In the genomic region with DNA sequence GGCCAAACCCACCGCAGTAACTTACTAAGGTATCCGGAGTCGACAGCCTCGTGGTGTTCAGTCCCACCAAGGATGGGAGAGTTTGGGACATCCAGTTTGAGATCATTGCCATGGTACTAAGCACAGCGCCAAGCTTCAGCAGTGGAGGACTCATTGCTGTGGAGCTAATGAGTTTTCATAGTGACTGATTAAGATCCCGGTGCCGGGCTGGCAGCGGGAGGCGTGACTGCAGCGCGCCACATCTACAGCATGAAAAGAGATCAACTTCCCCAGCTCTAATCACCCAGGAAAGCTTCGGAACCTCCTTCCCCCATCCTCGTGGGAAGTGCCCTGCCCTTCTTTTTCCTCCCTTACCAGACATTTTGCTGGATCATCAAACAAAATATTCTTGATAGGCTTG, we compare ENCODE assay signal across 1 cellular context.
TF ChIP-seq lines count a peak whose summit lies in the region.

No MANE protein-coding gene starts in this region.

TF ChIP-seq in GM23338, 12 proteins besides CTCF, POLR2A, EP300 and RAD21 (continued from another document):
- TF ChIP-seq, protein P1, sequence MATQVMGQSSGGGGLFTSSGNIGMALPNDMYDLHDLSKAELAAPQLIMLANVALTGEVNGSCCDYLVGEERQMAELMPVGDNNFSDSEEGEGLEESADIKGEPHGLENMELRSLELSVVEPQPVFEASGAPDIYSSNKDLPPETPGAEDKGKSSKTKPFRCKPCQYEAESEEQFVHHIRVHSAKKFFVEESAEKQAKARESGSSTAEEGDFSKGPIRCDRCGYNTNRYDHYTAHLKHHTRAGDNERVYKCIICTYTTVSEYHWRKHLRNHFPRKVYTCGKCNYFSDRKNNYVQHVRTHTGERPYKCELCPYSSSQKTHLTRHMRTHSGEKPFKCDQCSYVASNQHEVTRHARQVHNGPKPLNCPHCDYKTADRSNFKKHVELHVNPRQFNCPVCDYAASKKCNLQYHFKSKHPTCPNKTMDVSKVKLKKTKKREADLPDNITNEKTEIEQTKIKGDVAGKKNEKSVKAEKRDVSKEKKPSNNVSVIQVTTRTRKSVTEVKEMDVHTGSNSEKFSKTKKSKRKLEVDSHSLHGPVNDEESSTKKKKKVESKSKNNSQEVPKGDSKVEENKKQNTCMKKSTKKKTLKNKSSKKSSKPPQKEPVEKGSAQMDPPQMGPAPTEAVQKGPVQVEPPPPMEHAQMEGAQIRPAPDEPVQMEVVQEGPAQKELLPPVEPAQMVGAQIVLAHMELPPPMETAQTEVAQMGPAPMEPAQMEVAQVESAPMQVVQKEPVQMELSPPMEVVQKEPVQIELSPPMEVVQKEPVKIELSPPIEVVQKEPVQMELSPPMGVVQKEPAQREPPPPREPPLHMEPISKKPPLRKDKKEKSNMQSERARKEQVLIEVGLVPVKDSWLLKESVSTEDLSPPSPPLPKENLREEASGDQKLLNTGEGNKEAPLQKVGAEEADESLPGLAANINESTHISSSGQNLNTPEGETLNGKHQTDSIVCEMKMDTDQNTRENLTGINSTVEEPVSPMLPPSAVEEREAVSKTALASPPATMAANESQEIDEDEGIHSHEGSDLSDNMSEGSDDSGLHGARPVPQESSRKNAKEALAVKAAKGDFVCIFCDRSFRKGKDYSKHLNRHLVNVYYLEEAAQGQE (IDR thresholded peaks at IDR 0.05; ENCODE audit: unreplicated experiment) = no peak
- TF ChIP-seq POLR2AphosphoS5 (IDR thresholded peaks at IDR 0.05; ENCODE audit: low read depth) (no peak), EZH2phosphoT487 (IDR thresholded peaks at IDR 0.05; ENCODE audit: unreplicated experiment) (no peak), EZH2 (IDR thresholded peaks at IDR 0.05; ENCODE audit: low read depth, unreplicated experiment) (no peak)
- TF ChIP-seq, protein P2, sequence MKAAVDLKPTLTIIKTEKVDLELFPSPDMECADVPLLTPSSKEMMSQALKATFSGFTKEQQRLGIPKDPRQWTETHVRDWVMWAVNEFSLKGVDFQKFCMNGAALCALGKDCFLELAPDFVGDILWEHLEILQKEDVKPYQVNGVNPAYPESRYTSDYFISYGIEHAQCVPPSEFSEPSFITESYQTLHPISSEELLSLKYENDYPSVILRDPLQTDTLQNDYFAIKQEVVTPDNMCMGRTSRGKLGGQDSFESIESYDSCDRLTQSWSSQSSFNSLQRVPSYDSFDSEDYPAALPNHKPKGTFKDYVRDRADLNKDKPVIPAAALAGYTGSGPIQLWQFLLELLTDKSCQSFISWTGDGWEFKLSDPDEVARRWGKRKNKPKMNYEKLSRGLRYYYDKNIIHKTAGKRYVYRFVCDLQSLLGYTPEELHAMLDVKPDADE (IDR thresholded peaks at IDR 0.05) = no peak
